1 cellular context compared by ENCODE assay signal in genomic region chr6:53310751-53311585, GRCh38.
A peak's percentile ranks its signal among the peaks of the same experiment; 100 is the strongest.
TF ChIP-seq lines count a peak whose summit lies in the region.

No MANE protein-coding gene starts in this region.

TF ChIP-seq in GM12878, 131 proteins besides CTCF, POLR2A, EP300 and RAD21:
- TF ChIP-seq ZBTB33 (IDR thresholded peaks at IDR 0.05) (peak; percentile 93), LARP7 (IDR thresholded peaks at IDR 0.05) (no peak), MLLT1 (IDR thresholded peaks at IDR 0.05) (0 out of 2 replicates have a peak, but pooled peaks have one; percentile 42), TAF1 (IDR thresholded peaks at IDR 0.05; ENCODE audit: borderline replicate concordance, low read depth, low read length) (no peak), MXI1 (IDR thresholded peaks at IDR 0.05; ENCODE audit: low read depth, low read length) (no peak), CBX5 (IDR thresholded peaks at IDR 0.05; ENCODE audit: low read depth) (no peak), ZNF217 (IDR thresholded peaks at IDR 0.05) (0 out of 2 replicates have a peak, but pooled peaks have one; percentile 34), RUNX3 (IDR thresholded peaks at IDR 0.05; ENCODE audit: low read length) (peak; percentile 40; the same call in 1 of the 2 replicates), DPF2 (IDR thresholded peaks at IDR 0.05) (no peak), PML (IDR thresholded peaks at IDR 0.05; ENCODE audit: low read length) (no peak), MEF2B (IDR thresholded peaks at IDR 0.05; ENCODE audit: partially characterized antibody, poor library complexity, severe bottlenecking) (peak; percentile 39)
- TF ChIP-seq, protein P1, sequence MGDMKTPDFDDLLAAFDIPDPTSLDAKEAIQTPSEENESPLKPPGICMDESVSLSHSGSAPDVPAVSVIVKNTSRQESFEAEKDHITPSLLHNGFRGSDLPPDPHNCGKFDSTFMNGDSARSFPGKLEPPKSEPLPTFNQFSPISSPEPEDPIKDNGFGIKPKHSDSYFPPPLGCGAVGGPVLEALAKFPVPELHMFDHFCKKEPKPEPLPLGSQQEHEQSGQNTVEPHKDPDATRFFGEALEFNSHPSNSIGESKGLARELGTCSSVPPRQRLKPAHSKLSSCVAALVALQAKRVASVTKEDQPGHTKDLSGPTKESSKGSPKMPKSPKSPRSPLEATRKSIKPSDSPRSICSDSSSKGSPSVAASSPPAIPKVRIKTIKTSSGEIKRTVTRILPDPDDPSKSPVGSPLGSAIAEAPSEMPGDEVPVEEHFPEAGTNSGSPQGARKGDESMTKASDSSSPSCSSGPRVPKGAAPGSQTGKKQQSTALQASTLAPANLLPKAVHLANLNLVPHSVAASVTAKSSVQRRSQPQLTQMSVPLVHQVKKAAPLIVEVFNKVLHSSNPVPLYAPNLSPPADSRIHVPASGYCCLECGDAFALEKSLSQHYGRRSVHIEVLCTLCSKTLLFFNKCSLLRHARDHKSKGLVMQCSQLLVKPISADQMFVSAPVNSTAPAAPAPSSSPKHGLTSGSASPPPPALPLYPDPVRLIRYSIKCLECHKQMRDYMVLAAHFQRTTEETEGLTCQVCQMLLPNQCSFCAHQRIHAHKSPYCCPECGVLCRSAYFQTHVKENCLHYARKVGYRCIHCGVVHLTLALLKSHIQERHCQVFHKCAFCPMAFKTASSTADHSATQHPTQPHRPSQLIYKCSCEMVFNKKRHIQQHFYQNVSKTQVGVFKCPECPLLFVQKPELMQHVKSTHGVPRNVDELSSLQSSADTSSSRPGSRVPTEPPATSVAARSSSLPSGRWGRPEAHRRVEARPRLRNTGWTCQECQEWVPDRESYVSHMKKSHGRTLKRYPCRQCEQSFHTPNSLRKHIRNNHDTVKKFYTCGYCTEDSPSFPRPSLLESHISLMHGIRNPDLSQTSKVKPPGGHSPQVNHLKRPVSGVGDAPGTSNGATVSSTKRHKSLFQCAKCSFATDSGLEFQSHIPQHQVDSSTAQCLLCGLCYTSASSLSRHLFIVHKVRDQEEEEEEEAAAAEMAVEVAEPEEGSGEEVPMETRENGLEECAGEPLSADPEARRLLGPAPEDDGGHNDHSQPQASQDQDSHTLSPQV (IDR thresholded peaks at IDR 0.05): no peak
- TF ChIP-seq, protein P2, sequence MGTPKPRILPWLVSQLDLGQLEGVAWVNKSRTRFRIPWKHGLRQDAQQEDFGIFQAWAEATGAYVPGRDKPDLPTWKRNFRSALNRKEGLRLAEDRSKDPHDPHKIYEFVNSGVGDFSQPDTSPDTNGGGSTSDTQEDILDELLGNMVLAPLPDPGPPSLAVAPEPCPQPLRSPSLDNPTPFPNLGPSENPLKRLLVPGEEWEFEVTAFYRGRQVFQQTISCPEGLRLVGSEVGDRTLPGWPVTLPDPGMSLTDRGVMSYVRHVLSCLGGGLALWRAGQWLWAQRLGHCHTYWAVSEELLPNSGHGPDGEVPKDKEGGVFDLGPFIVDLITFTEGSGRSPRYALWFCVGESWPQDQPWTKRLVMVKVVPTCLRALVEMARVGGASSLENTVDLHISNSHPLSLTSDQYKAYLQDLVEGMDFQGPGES (IDR thresholded peaks at IDR 0.05): no peak
TF ChIP-seq in GM12878: peak in this region for 5.
